In the genomic region with DNA sequence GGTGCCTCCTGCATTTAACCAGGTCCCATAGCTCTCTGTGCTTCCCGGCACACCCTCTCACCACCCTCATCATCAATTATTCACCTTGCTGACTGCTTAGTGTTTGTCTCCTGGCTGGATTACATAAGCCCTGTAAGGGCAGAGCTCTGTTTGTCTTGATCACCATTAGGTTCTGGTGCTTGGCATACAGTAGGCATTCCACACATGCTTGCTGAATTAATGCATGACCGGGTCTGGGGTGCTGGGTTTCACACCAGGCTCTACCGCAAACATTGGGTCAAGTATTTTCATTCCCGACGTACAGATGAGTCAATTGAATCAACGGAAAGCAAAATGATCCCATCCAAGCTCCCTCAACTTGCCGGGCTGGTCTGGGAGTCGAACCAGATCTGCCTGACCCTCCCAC, we compare ENCODE assay signal across 10 cellular contexts. TPM values are rescaled to one million over a fixed set of nuclear protein-coding genes. Genes with fewer than 3 reads are reported as not detected.
DNase-seq lines count a peak whose midpoint lies in the region; ATAC-seq and TF ChIP-seq lines count a peak whose summit lies in the region.
"Had no signal": no experiment of that assay in that cellular context is flagged by ENCODE, and none has a peak within 500 bp of the region (broad histone marks: within the 10 kb centered on the region; RNA-seq: fewer than 3 reads in every experiment).

No MANE protein-coding gene starts in this region.

- TF ChIP-seq CTCF in GM12865 (IDR thresholded peaks at IDR 0.05; ENCODE audit: insufficient read depth, low read depth, low read length, missing control alignments) (no peak), chondrocyte (IDR thresholded peaks at IDR 0.05) (no peak), parathyroid adenoma (IDR thresholded peaks at IDR 0.05) (no peak), omental fat pad (IDR thresholded peaks at IDR 0.05) (no peak)

- no peaks in the 10 kb centered on the region for H3K27me3 Mint-ChIP-seq in chondrocyte (ENCODE audit: low read depth)

- no peaks in the 10 kb centered on the region for H3K9me3 ChIP-seq in parathyroid adenoma (ENCODE audit: control insufficient read depth, low read length)

- no peak for ATAC-seq in activated CD4-positive, CD25-positive, alpha-beta regulatory T cell treated with anti-CD3 and anti-CD28 coated beads, Interleukin-2, amount 50 U/mL, for 24 hours
- ATAC-seq in omental fat pad (ENCODE audit: low FRiP score) = no peak

- H3K4me1 ChIP-seq in parathyroid adenoma = no peaks in the 10 kb centered on the region

- H3K27me3 ChIP-seq in parathyroid adenoma (ENCODE audit: control insufficient read depth, insufficient read depth, low read length) = no peaks in the 10 kb centered on the region

- no peaks in the 10 kb centered on the region for H3K36me3 Mint-ChIP-seq in chondrocyte (ENCODE audit: low read depth)

- H3K27ac ChIP-seq in parathyroid adenoma = no peak overlapping the region

- H3K4me1 Mint-ChIP-seq in chondrocyte (ENCODE audit: low read depth) = peaks cover 30% of the 10 kb centered on the region

- H3K79me2 ChIP-seq in parathyroid adenoma = no peaks in the 10 kb centered on the region

- H3K4me3 ChIP-seq in GM12865 (ENCODE audit: low read depth, low read length) = peak overlapping the region; percentile 70
- peak overlapping the region; percentile 46 for H3K4me3 ChIP-seq in parathyroid adenoma (ENCODE audit: low read depth, low read length)

- H3K4me2 ChIP-seq in parathyroid adenoma (ENCODE audit: low read length) = peak overlapping the region; percentile 72

- peaks cover under 1% of the 10 kb centered on the region for H3K9me3 Mint-ChIP-seq in chondrocyte (ENCODE audit: low read depth)

- H3K27ac Mint-ChIP-seq in chondrocyte (ENCODE audit: unreplicated experiment) = peak overlapping the region; percentile 96

- peak overlapping the region; percentile 85 for H2AFZ ChIP-seq in parathyroid adenoma

- in situ Hi-C loops in KBM-7 (cut with MboI; ENCODE audit: low pct_unique_long_range_greater_than_20kb, low sequenced_read_pairs) = no loop called here

- H3K36me3 ChIP-seq in parathyroid adenoma (ENCODE audit: control insufficient read depth, insufficient read depth, low read length) = no peaks in the 10 kb centered on the region

- DNase-seq in GM12865 (ENCODE audit: low read depth) (no peak), NCI-H2029 treated with DMSO at 0.1 percent for 48 hours (lab: John Stamatoyannopoulos, UW) (peak; percentile 44), chondrocyte (ENCODE audit: low spot score) (no peak), omental fat pad (ENCODE audit: low spot score) (no peak), amniotic stem cell (lab: John Stamatoyannopoulos, UW) (no peak), KBM-7 (no peak)
- DNase-seq: NCI-H510A treated with DMSO at 0.1 percent for 48 hours had no signal

- no peak overlapping the region for H3K9ac ChIP-seq in parathyroid adenoma

- peak overlapping the region; percentile 59 for H3K4me3 Mint-ChIP-seq in chondrocyte (ENCODE audit: unreplicated experiment)

RNA-seq across cellular contexts. Expression of a gene that starts 28.5 kb away (rescaled TPM):
- not detected in 3 replicates for total RNA-seq in chondrocyte
- 10 to 100 TPM in 3 of 4 donors, 1 to 10 TPM in 1; 9.4 to 18.9 (median 13.5) TPM for total RNA-seq in omental fat pad
- total RNA-seq: myocyte had no signal

RNA-seq across cellular contexts. Expression of a gene that starts 33.8 kb away (rescaled TPM):
- total RNA-seq in chondrocyte (0.41 to 0.52 TPM in 2 of 3 replicates, not detected in the other), omental fat pad (1 to 10 TPM in 3 of 4 donors, not detected in 1; 1.3 to 3.4 (median 2.0) TPM)
- total RNA-seq: myocyte had no signal
